Comparison of ENCODE assay signal across 8 cellular contexts in the genomic region with DNA sequence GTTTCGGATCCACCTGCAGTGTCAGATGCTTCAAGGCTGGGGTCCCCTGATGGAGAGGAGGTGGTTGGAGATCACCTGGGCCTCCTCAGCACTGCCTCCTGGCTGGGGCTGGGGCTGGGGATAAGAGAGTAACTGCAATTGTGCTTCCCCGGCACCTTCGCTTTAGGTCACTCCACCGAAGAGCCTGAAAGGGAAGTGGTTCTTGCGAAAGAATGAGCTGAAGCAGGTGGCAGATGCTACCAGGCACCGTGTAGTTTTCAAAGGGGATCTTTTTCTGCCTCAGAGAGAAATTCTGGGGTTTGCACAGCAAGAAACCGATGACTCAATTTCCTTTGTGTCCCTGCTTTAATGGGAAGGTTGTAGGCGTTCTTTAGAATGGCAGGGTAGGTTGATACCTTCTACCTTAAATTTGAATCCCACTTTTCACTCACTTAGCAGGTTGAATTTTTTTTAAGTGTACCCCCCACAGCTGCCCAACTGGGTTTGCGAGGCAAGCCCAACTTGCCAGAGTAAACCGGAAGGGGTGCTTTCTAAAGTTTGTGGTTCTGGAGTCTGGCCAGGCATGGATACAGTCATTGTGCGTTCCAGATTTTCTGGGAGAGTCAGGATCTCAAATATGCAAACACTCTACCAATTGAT. TPM values are rescaled to one million over a fixed set of nuclear protein-coding genes. Genes with fewer than 3 reads are reported as not detected.
DNase-seq lines count a peak whose midpoint lies in the region; ATAC-seq and TF ChIP-seq lines count a peak whose summit lies in the region.

No MANE protein-coding gene starts in this region.

- H3K27me3 ChIP-seq in uterus: no peaks in the 10 kb centered on the region
- H3K27me3 ChIP-seq in H7 (ENCODE audit: control insufficient read depth, insufficient read depth, low read length): peaks cover 12% of the 10 kb centered on the region

- peaks cover 83% of the 10 kb centered on the region for H3K4me1 Mint-ChIP-seq in activated T-helper 1 cell treated with anti-CD3 and anti-CD28 coated beads, Interleukin-12 subunit alpha, Interleukin-12 subunit beta, Interleukin-2, Interleukin-4 antibody, amounts not matched to agents 30 ng/mL and 10 ng/mL and 1 ng/mL, durations not matched to agents 14 hours and 24 hours and 36 hours (ENCODE audit: low read depth)

- no peak for TF ChIP-seq POLR2A in uterus (IDR thresholded peaks at IDR 0.05)

- peaks cover 80% of the 10 kb centered on the region for H3K36me3 Mint-ChIP-seq in activated T-helper 1 cell treated with anti-CD3 and anti-CD28 coated beads, Interleukin-12 subunit alpha, Interleukin-12 subunit beta, Interleukin-2, Interleukin-4 antibody, amounts not matched to agents 30 ng/mL and 10 ng/mL and 1 ng/mL, durations not matched to agents 14 hours and 24 hours and 36 hours (ENCODE audit: low read depth)

- ATAC-seq in GM18499 (IDR thresholded peaks at IDR 0.05; ENCODE audit: insufficient read depth, unreplicated experiment): peak; percentile 42
- peak; percentile 56 for ATAC-seq in HG02642 (IDR thresholded peaks at IDR 0.05; ENCODE audit: poor library complexity, unreplicated experiment)

- H3K36me3 ChIP-seq in uterus (no peaks in the 10 kb centered on the region), H7 (replicated peaks; ENCODE audit: control insufficient read depth, insufficient read depth, low read length) (no peaks in the 10 kb centered on the region)

- no peaks in the 10 kb centered on the region for H3K9me3 ChIP-seq in uterus

- no peak for TF ChIP-seq CTCF in uterus (IDR thresholded peaks at IDR 0.05)

- H3K27ac ChIP-seq in uterus: peak overlapping the region; percentile 97 to 100

- peak; percentile 33 for DNase-seq in NCI-H2107 (lab: John Stamatoyannopoulos, UW)
- peak; percentile 69 for DNase-seq in activated T-helper 1 cell treated with anti-CD3 and anti-CD28 coated beads, Interleukin-12 subunit alpha, Interleukin-12 subunit beta, Interleukin-2, Interleukin-4 antibody, amounts not matched to agents 30 ng/mL and 10 ng/mL and 1 ng/mL, durations not matched to agents 14 hours and 24 hours and 36 hours (ENCODE audit: low spot score)
- DNase-seq in iris pigment epithelial cell (ENCODE audit: low read depth): peak; percentile 77
- no peak for DNase-seq in uterus
- no peak for DNase-seq in H7
- DNase-seq in NCI-H2029 treated with DMSO at 0.1 percent for 48 hours (lab: John Stamatoyannopoulos, UW): no peak

- intact Hi-C loops in activated T-helper 1 cell treated with anti-CD3 and anti-CD28 coated beads, Interleukin-12 subunit alpha, Interleukin-12 subunit beta, Interleukin-2, Interleukin-4 antibody, amounts not matched to agents 30 ng/mL and 10 ng/mL and 1 ng/mL, durations not matched to agents 14 hours and 24 hours and 36 hours (cut with micrococcal nuclease): loop anchor here (1.0 to 10.0 kb wide), 5 partner anchors 61 to 1281 kb away; a partner anchor contains a TSS
- intact Hi-C loops in uterus (cut with DNase I; ENCODE audit: low total_unique reads): no loop called here

- H3K4me3 Mint-ChIP-seq in activated T-helper 1 cell treated with anti-CD3 and anti-CD28 coated beads, Interleukin-12 subunit alpha, Interleukin-12 subunit beta, Interleukin-2, Interleukin-4 antibody, amounts not matched to agents 30 ng/mL and 10 ng/mL and 1 ng/mL, durations not matched to agents 14 hours and 24 hours and 36 hours: peak overlapping the region; percentile 97

- H3K9me3 Mint-ChIP-seq in activated T-helper 1 cell treated with anti-CD3 and anti-CD28 coated beads, Interleukin-12 subunit alpha, Interleukin-12 subunit beta, Interleukin-2, Interleukin-4 antibody, amounts not matched to agents 30 ng/mL and 10 ng/mL and 1 ng/mL, durations not matched to agents 14 hours and 24 hours and 36 hours: no peaks in the 10 kb centered on the region

- peak overlapping the region; percentile 93 for H3K27ac Mint-ChIP-seq in activated T-helper 1 cell treated with anti-CD3 and anti-CD28 coated beads, Interleukin-12 subunit alpha, Interleukin-12 subunit beta, Interleukin-2, Interleukin-4 antibody, amounts not matched to agents 30 ng/mL and 10 ng/mL and 1 ng/mL, durations not matched to agents 14 hours and 24 hours and 36 hours

- no peaks in the 10 kb centered on the region for H3K4me1 ChIP-seq in uterus

- peak overlapping the region; percentile 10 to 96 for H3K4me3 ChIP-seq in uterus
- H3K4me3 ChIP-seq in H7 (ENCODE audit: insufficient read depth, low read depth, low read length): no peak overlapping the region

- no peaks in the 10 kb centered on the region for H3K27me3 Mint-ChIP-seq in activated T-helper 1 cell treated with anti-CD3 and anti-CD28 coated beads, Interleukin-12 subunit alpha, Interleukin-12 subunit beta, Interleukin-2, Interleukin-4 antibody, amounts not matched to agents 30 ng/mL and 10 ng/mL and 1 ng/mL, durations not matched to agents 14 hours and 24 hours and 36 hours (ENCODE audit: insufficient read depth)

RNA-seq across cellular contexts. Expression of a gene that starts 5.3 kb away (rescaled TPM):
- 547 and 550 TPM in 2 replicates for total RNA-seq in activated T-helper 1 cell treated with anti-CD3 and anti-CD28 coated beads, Interleukin-12 subunit alpha, Interleukin-12 subunit beta, Interleukin-2, Interleukin-4 antibody, amounts not matched to agents 30 ng/mL and 10 ng/mL and 1 ng/mL, durations not matched to agents 14 hours and 24 hours and 36 hours
- 100 to 1,000 TPM; 135 to 636 (median 397) TPM for total RNA-seq in uterus
- total RNA-seq in H7 (2014; rRNA removed; shearing (Covaris generic)): 9.4 and 11.4 TPM in 2 replicates

Comparison
In these comparisons a context has a peak if more than half of its experiments do, and no peak if none do; other contexts are left out.
1. DNase-seq: peak in NCI-H2107 (single experiment), activated T-helper 1 cell treated with anti-CD3 and anti-CD28 coated beads, Interleukin-12 subunit alpha, Interleukin-12 subunit beta, Interleukin-2, Interleukin-4 antibody, amounts not matched to agents 30 ng/mL and 10 ng/mL and 1 ng/mL, durations not matched to agents 14 hours and 24 hours and 36 hours (single experiment) and iris pigment epithelial cell (single experiment); none in uterus (0 of 2), H7 (single experiment) and NCI-H2029 treated with DMSO at 0.1 percent for 48 hours (single experiment).
2. RNA of a gene that starts 5.3 kb away (total RNA-seq): 547 to 550 TPM in activated T-helper 1 cell treated with anti-CD3 and anti-CD28 coated beads, Interleukin-12 subunit alpha, Interleukin-12 subunit beta, Interleukin-2, Interleukin-4 antibody, amounts not matched to agents 30 ng/mL and 10 ng/mL and 1 ng/mL, durations not matched to agents 14 hours and 24 hours and 36 hours and 135 to 636 TPM in uterus; 9.4 to 11.4 TPM in H7; every median in the first group is over 10 times any median in the second.